In genomic region chr2:45821558-45822271, GRCh38 we compare ENCODE assay signal across 11 cellular contexts.
A peak's percentile ranks its signal among the peaks of the same experiment; 100 is the strongest.
DNase-seq lines count a peak whose midpoint lies in the region; ATAC-seq and TF ChIP-seq lines count a peak whose summit lies in the region.
"Had no signal": no experiment of that assay in that cellular context is flagged by ENCODE, and none has a peak within 500 bp of the region (broad histone marks: within the 10 kb centered on the region; RNA-seq: fewer than 3 reads in every experiment).

No MANE protein-coding gene starts in this region.

- no peaks in the 10 kb centered on the region for H3K27me3 ChIP-seq in osteoblast (ENCODE audit: insufficient read depth, low read length)
- H3K27me3 ChIP-seq: dorsolateral prefrontal cortex had no signal

- no peak overlapping the region for H3K4me3 ChIP-seq in osteoblast (ENCODE audit: insufficient read depth, low read length)
- H3K4me3 ChIP-seq: dorsolateral prefrontal cortex, SK-N-MC had no signal

- H3K36me3 ChIP-seq in osteoblast (ENCODE audit: insufficient read depth, low read length) = no peaks in the 10 kb centered on the region

- H3K79me2 ChIP-seq in osteoblast (ENCODE audit: insufficient read depth, low read length) = no peaks in the 10 kb centered on the region

- peaks cover 24% of the 10 kb centered on the region for H4K20me1 ChIP-seq in osteoblast (ENCODE audit: insufficient read depth, low read length)

- H3K9me3 ChIP-seq in osteoblast (ENCODE audit: low read depth, low read length) = no peaks in the 10 kb centered on the region

- ATAC-seq in HG03439 (IDR thresholded peaks at IDR 0.05; ENCODE audit: unreplicated experiment) (no peak), GM21447 (IDR thresholded peaks at IDR 0.05; ENCODE audit: unreplicated experiment) (no peak), GM18868 (IDR thresholded peaks at IDR 0.05; ENCODE audit: unreplicated experiment) (no peak)

- DNase-seq in COLO668 (lab: John Stamatoyannopoulos, UW; ENCODE audit: unreplicated experiment) (peak; percentile 85), NCI-H345 treated with DMSO at 0.1 percent for 48 hours (lab: John Stamatoyannopoulos, UW; ENCODE audit: unreplicated experiment) (peak; percentile 35), fibroblast of gingiva (ENCODE audit: low read depth) (peak; percentile 56), osteoblast (ENCODE audit: insufficient read length, low spot score, missing footprints) (no peak)
- no peak for DNase-seq in stimulated activated CD4-positive, alpha-beta T cell treated with anti-CD3 and anti-CD28 coated beads, Interleukin-15, amount 100 ng/mL, for 24 hours
- DNase-seq: stimulated activated CD4-positive, alpha-beta T cell treated with anti-CD3 and anti-CD28 coated beads, Interleukin-4, amount 100 ng/mL, for 1 hour had no signal

- H2AFZ ChIP-seq in osteoblast (ENCODE audit: low read length) = no peak overlapping the region

- H3K4me1 ChIP-seq in osteoblast (ENCODE audit: insufficient read depth, low read length) = peaks cover 14% of the 10 kb centered on the region

- no peak overlapping the region for H3K27ac ChIP-seq in osteoblast (ENCODE audit: low read depth, low read length)
- H3K27ac ChIP-seq: SK-N-MC had no signal

- H3K4me2 ChIP-seq in osteoblast (ENCODE audit: insufficient read depth, low read length) = peak overlapping the region; percentile 49

- TF ChIP-seq CTCF in osteoblast (IDR thresholded peaks at IDR 0.05; ENCODE audit: extremely low read depth, low read depth, low read length) = no peak

Comparison
In these comparisons a context has a peak if more than half of its experiments do, and no peak if none do; other contexts are left out.
1. DNase-seq: peak in COLO668 (single experiment), NCI-H345 treated with DMSO at 0.1 percent for 48 hours (single experiment) and fibroblast of gingiva (single experiment); none in osteoblast (single experiment) and stimulated activated CD4-positive, alpha-beta T cell treated with anti-CD3 and anti-CD28 coated beads, Interleukin-15, amount 100 ng/mL, for 24 hours (single experiment).